Comparison of ENCODE assay signal across 39 cellular contexts in genomic region chr7:26066736-26067135, GRCh38.
"Had no signal": no experiment of that assay in that cellular context is flagged by ENCODE, and none has a peak within 500 bp of the region (broad histone marks: within the 10 kb centered on the region; RNA-seq: fewer than 3 reads in every experiment).

No MANE protein-coding gene starts in this region.

- H3K4me1 Mint-ChIP-seq: activated naive CD4-positive, alpha-beta T cell treated with anti-CD3 and anti-CD28 coated beads, Interleukin-2, amount 50 U/mL, for 24 hours; activated naive CD8-positive, alpha-beta T cell treated with anti-CD3 and anti-CD28 coated beads, Interleukin-2, amount 10 ng/mL, durations not matched to agents 7 days and 5 days; activated naive CD8-positive, alpha-beta T cell treated with anti-CD3 and anti-CD28 coated beads, Interleukin-2, amount 50 U/mL, for 24 hours; activated T-helper 17 cell treated with anti-CD3 and anti-CD28 coated beads, Interleukin-2, amount 50 U/mL, for 72 hours; central memory CD8-positive, alpha-beta T cell had no signal

- H3K27ac Mint-ChIP-seq: activated naive CD4-positive, alpha-beta T cell treated with anti-CD3 and anti-CD28 coated beads for 36 hours; activated naive CD4-positive, alpha-beta T cell treated with anti-CD3 and anti-CD28 coated beads, Interleukin-2, amount 50 U/mL, for 24 hours; activated naive CD4-positive, alpha-beta T cell treated with anti-CD3 and anti-CD28 coated beads, Interleukin-2, amount 50 U/mL, for 72 hours; activated naive CD8-positive, alpha-beta T cell; activated naive CD8-positive, alpha-beta T cell treated with anti-CD3 and anti-CD28 coated beads for 36 hours; activated naive CD8-positive, alpha-beta T cell treated with anti-CD3 and anti-CD28 coated beads, Interleukin-2, amount 10 ng/mL, durations not matched to agents 7 days and 5 days; activated naive CD8-positive, alpha-beta T cell treated with anti-CD3 and anti-CD28 coated beads, Interleukin-2, amount 50 U/mL, for 24 hours; activated T-cell treated with anti-CD3 and anti-CD28 coated beads, Interleukin-2, amount 50 U/mL, for 24 hours; activated T-cell treated with anti-CD3 and anti-CD28 coated beads, Interleukin-2, amount 50 U/mL, for 72 hours; activated T-helper 1 cell treated with anti-CD3 and anti-CD28 coated beads, Interleukin-12 subunit alpha, Interleukin-12 subunit beta, Interleukin-2, Interleukin-4 antibody, amounts not matched to agents 30 ng/mL and 10 ng/mL and 1 ng/mL, durations not matched to agents 14 hours and 24 hours and 36 hours; activated T-helper 17 cell treated with anti-CD3 and anti-CD28 coated beads, Interleukin-2, amount 50 U/mL, for 72 hours; activated T-helper 2 cell treated with anti-CD3 and anti-CD28 coated beads, Interferon-gamma antibody, Interleukin-2, Interleukin-4, amounts not matched to agents 10 μg/mL and 5 μg/mL and 100 μg/mL, durations not matched to agents 14 hours and 24 hours and 36 hours; brain had no signal

- ATAC-seq: activated naive CD4-positive, alpha-beta T cell treated with anti-CD3 and anti-CD28 coated beads, Interleukin-2, amount 50 U/mL, for 72 hours; activated naive CD8-positive, alpha-beta T cell treated with anti-CD3 and anti-CD28 coated beads, Interleukin-2, amount 50 U/mL, for 24 hours; activated T-cell treated with anti-CD3 and anti-CD28 coated beads, Interleukin-2, amount 50 U/mL, for 4 hours; activated T-cell treated with anti-CD3 and anti-CD28 coated beads, Interleukin-2, amount 50 U/mL, for 72 hours; activated T-helper 17 cell treated with anti-CD3 and anti-CD28 coated beads, Interleukin-2, amount 50 U/mL, for 72 hours; body of pancreas had no signal

- H3K4me3 ChIP-seq: adrenal gland, ascending aorta, body of pancreas, breast epithelium, cardiac muscle cell had no signal

- H3K9me3 ChIP-seq: adrenal gland, ascending aorta, body of pancreas, breast epithelium had no signal

- H3K4me3 Mint-ChIP-seq: activated naive CD4-positive, alpha-beta T cell treated with anti-CD3 and anti-CD28 coated beads for 36 hours; activated naive CD4-positive, alpha-beta T cell treated with anti-CD3 and anti-CD28 coated beads, Interleukin-2, amount 50 U/mL, for 24 hours; activated naive CD8-positive, alpha-beta T cell; activated naive CD8-positive, alpha-beta T cell treated with anti-CD3 and anti-CD28 coated beads for 36 hours; activated naive CD8-positive, alpha-beta T cell treated with anti-CD3 and anti-CD28 coated beads, Interleukin-2, amount 10 ng/mL, durations not matched to agents 7 days and 5 days; activated naive CD8-positive, alpha-beta T cell treated with anti-CD3 and anti-CD28 coated beads, Interleukin-2, amount 50 U/mL, for 24 hours; activated T-cell treated with anti-CD3 and anti-CD28 coated beads, Interleukin-2, amount 50 U/mL, for 24 hours; activated T-cell treated with anti-CD3 and anti-CD28 coated beads, Interleukin-2, amount 50 U/mL, for 4 hours; activated T-cell treated with anti-CD3 and anti-CD28 coated beads, Interleukin-2, amount 50 U/mL, for 72 hours; activated T-helper 1 cell treated with anti-CD3 and anti-CD28 coated beads, Interleukin-12 subunit alpha, Interleukin-12 subunit beta, Interleukin-2, Interleukin-4 antibody, amounts not matched to agents 30 ng/mL and 10 ng/mL and 1 ng/mL, durations not matched to agents 14 hours and 24 hours and 36 hours; activated T-helper 17 cell treated with anti-CD3 and anti-CD28 coated beads, Interleukin-2, amount 50 U/mL, for 72 hours; brain; central memory CD8-positive, alpha-beta T cell had no signal

- H3K4me1 ChIP-seq: adrenal gland, ascending aorta, body of pancreas, breast epithelium had no signal

- H3K36me3 Mint-ChIP-seq: activated naive CD4-positive, alpha-beta T cell treated with anti-CD3 and anti-CD28 coated beads, Interleukin-2, amount 50 U/mL, for 24 hours; activated naive CD4-positive, alpha-beta T cell treated with anti-CD3 and anti-CD28 coated beads, Interleukin-2, amount 50 U/mL, for 72 hours; activated naive CD8-positive, alpha-beta T cell; activated naive CD8-positive, alpha-beta T cell treated with anti-CD3 and anti-CD28 coated beads for 36 hours; activated naive CD8-positive, alpha-beta T cell treated with anti-CD3 and anti-CD28 coated beads, Interleukin-2, amount 10 ng/mL, durations not matched to agents 7 days and 5 days; brain had no signal

- DNase-seq: activated effector memory CD4-positive, alpha-beta T cell treated with anti-CD3 and anti-CD28 coated beads, Interleukin-2, amount 50 U/mL, for 16 hours; activated effector memory CD4-positive, alpha-beta T cell treated with Interleukin-2 at 50 U/mL for 16 hours; activated gamma-delta T cell; activated gamma-delta T cell treated with Interleukin-2 at 50 U/mL for 16 hours; activated naive CD4-positive, alpha-beta T cell; activated naive CD4-positive, alpha-beta T cell treated with anti-CD3 and anti-CD28 coated beads for 36 hours; activated naive CD4-positive, alpha-beta T cell treated with anti-CD3 and anti-CD28 coated beads, Interleukin-2, amount 50 U/mL, for 16 hours; activated naive CD4-positive, alpha-beta T cell treated with Interleukin-2 at 50 U/mL for 16 hours; activated naive CD8-positive, alpha-beta T cell treated with anti-CD3 and anti-CD28 coated beads for 36 hours; activated naive CD8-positive, alpha-beta T cell treated with anti-CD3 and anti-CD28 coated beads, Interleukin-2, amount 10 ng/mL, durations not matched to agents 7 days and 5 days; activated naive CD8-positive, alpha-beta T cell treated with anti-CD3 and anti-CD28 coated beads, Interleukin-2, amount 50 U/mL, for 24 hours; activated T-cell treated with anti-CD3 and anti-CD28 coated beads, Interleukin-2, amount 50 U/mL, for 1 hour; activated T-cell treated with anti-CD3 and anti-CD28 coated beads, Interleukin-2, amount 50 U/mL, for 24 hours; activated T-cell treated with anti-CD3 and anti-CD28 coated beads, Interleukin-2, amount 50 U/mL, for 4 hours; activated T-cell treated with anti-CD3 and anti-CD28 coated beads, Interleukin-2, amount 50 U/mL, for 48 hours; activated T-cell treated with anti-CD3 and anti-CD28 coated beads, Interleukin-2, amount 50 U/mL, for 72 hours; adrenal gland; amniotic stem cell; amygdala; anterior cingulate cortex; aorta; body of pancreas; brain microvascular endothelial cell; caudate nucleus; central memory CD4-positive, alpha-beta T cell; cerebellar nuclear complex had no signal

- H3K36me3 ChIP-seq: adrenal gland, ascending aorta, brain microvascular endothelial cell, breast epithelium, cardiac muscle cell had no signal

- H3K9me3 Mint-ChIP-seq: activated naive CD4-positive, alpha-beta T cell treated with anti-CD3 and anti-CD28 coated beads for 36 hours; activated naive CD4-positive, alpha-beta T cell treated with anti-CD3 and anti-CD28 coated beads, Interleukin-2, amount 50 U/mL, for 24 hours; activated naive CD4-positive, alpha-beta T cell treated with anti-CD3 and anti-CD28 coated beads, Interleukin-2, amount 50 U/mL, for 72 hours; activated naive CD8-positive, alpha-beta T cell treated with anti-CD3 and anti-CD28 coated beads for 36 hours; activated naive CD8-positive, alpha-beta T cell treated with anti-CD3 and anti-CD28 coated beads, Interleukin-2, amount 10 ng/mL, durations not matched to agents 7 days and 5 days; activated naive CD8-positive, alpha-beta T cell treated with anti-CD3 and anti-CD28 coated beads, Interleukin-2, amount 50 U/mL, for 24 hours; activated T-cell treated with anti-CD3 and anti-CD28 coated beads, Interleukin-2, amount 50 U/mL, for 24 hours; activated T-cell treated with anti-CD3 and anti-CD28 coated beads, Interleukin-2, amount 50 U/mL, for 4 hours; activated T-cell treated with anti-CD3 and anti-CD28 coated beads, Interleukin-2, amount 50 U/mL, for 72 hours; activated T-helper 1 cell treated with anti-CD3 and anti-CD28 coated beads, Interleukin-12 subunit alpha, Interleukin-12 subunit beta, Interleukin-2, Interleukin-4 antibody, amounts not matched to agents 30 ng/mL and 10 ng/mL and 1 ng/mL, durations not matched to agents 14 hours and 24 hours and 36 hours; activated T-helper 17 cell treated with anti-CD3 and anti-CD28 coated beads, Interleukin-2, amount 50 U/mL, for 72 hours; activated T-helper 2 cell treated with anti-CD3 and anti-CD28 coated beads, Interferon-gamma antibody, Interleukin-2, Interleukin-4, amounts not matched to agents 10 μg/mL and 5 μg/mL and 100 μg/mL, durations not matched to agents 14 hours and 24 hours and 36 hours; central memory CD8-positive, alpha-beta T cell had no signal

- H3K27ac ChIP-seq: adrenal gland, ascending aorta, body of pancreas, brain microvascular endothelial cell, breast epithelium, cardiac muscle cell had no signal

- H3K27me3 ChIP-seq: ascending aorta, body of pancreas, brain microvascular endothelial cell, breast epithelium, cardiac muscle cell had no signal

- FAIRE-seq: astrocyte, bronchial epithelial cell had no signal
